7 cellular contexts compared by ENCODE assay signal in the genomic region with DNA sequence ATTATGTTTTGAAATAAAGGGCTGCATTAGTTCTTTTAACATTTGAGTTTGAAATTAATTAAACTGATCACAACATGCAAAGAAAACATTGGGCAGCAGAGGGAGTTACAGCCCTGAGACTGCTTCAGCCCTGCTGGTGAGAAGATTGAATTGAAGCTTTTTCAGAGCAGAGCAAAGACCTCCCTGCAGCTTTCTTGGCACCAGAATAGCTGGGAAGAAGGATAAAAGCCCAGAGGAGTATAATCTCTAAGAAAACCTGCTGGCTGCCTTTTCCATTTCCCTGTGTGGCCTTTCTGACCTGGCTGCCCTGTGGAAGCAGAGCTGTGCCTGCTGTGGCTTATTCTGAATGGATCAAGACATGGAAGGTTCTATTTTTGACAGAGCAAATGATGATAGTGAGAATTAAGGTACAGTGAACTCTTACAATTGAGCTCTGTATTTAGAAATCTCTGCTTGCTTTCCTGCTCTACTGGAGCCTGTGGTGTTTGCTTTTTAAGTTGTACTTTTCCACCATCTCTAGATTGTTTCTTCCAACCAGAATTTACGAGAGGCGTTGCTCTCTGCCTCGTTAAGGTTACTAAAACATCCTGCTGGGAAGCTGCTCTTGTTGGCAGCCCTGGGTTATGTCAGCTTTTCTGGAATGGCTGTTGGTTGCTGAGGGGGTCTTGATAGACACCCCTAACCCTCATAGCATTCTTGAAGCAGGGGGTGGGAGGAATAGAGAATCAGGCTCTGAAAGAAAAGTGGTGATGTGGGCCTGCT. TPM values are rescaled to one million over a fixed set of nuclear protein-coding genes. Genes with fewer than 3 reads are reported as not detected.
DNase-seq lines count a peak whose midpoint lies in the region; ATAC-seq, FAIRE-seq and TF ChIP-seq lines count a peak whose summit lies in the region.

No MANE protein-coding gene starts in this region.

- no peak overlapping the region for H3K9ac ChIP-seq in DND-41 (ENCODE audit: low read depth, low read length)
- peak overlapping the region in 1 of 2 donors; percentile 20 for H3K9ac ChIP-seq in kidney (ENCODE audit: low read length in 2 of 2)
- peak overlapping the region; percentile 14 to 55 for H3K9ac ChIP-seq in stomach smooth muscle (ENCODE audit: low read length in 2 of 2)

- H3K36me3 ChIP-seq in DND-41 (ENCODE audit: insufficient read depth, low read length) = peaks cover 65% of the 10 kb centered on the region
- H3K36me3 ChIP-seq in kidney (ENCODE audit: control insufficient read depth in 1 of 2, insufficient read depth in 2 of 2, low read length in 2 of 2) = peaks cover 11 to 16% of the 10 kb centered on the region in 2 donors
- peaks cover 29 to 32% of the 10 kb centered on the region in 2 donors for H3K36me3 ChIP-seq in stomach smooth muscle (ENCODE audit: control insufficient read depth in 2 of 2, insufficient read depth in 2 of 2, low read length in 2 of 2)

- intact Hi-C loops in kidney (cut with DNase I) = loop anchor here (5.0 kb wide), 1 partner anchor 261 kb away; no protein-coding TSS in a partner anchor

- H3K4me3 ChIP-seq in DND-41 (ENCODE audit: low read depth in 1 of 2, low read length in 2 of 2) (no peak overlapping the region), kidney (ENCODE audit: low read length in 2 of 2) (no peak overlapping the region), stomach smooth muscle (ENCODE audit: low read length in 2 of 2) (no peak overlapping the region)

- peak; percentile 76 for FAIRE-seq in kidney (lab: Jason Lieb, UNC)

- peak; percentile 62 for TF ChIP-seq CTCF in DND-41 (IDR thresholded peaks at IDR 0.05; ENCODE audit: borderline replicate concordance, extremely low read depth, low read length, poor library complexity, severe bottlenecking)
- TF ChIP-seq CTCF in kidney (IDR thresholded peaks at IDR 0.05; ENCODE audit: borderline replicate concordance, extremely low read depth, insufficient read depth) = peak; percentile 95

- no peak overlapping the region for H3K4me2 ChIP-seq in DND-41 (ENCODE audit: insufficient read depth, low read length)

- H3K27ac ChIP-seq in DND-41 (ENCODE audit: low read length) (no peak overlapping the region), kidney (ENCODE audit: low read depth in 2 of 2, low read length in 2 of 2) (peak overlapping the region in 1 of 2 donors; percentile 13), stomach smooth muscle (ENCODE audit: low read length) (no peak overlapping the region)

- H3K9me3 ChIP-seq in DND-41 (ENCODE audit: insufficient read depth, low read length, severe bottlenecking) (no peaks in the 10 kb centered on the region), kidney (ENCODE audit: control insufficient read depth in 1 of 2, low read length in 2 of 2) (no peaks in the 10 kb centered on the region), stomach smooth muscle (ENCODE audit: control insufficient read depth in 2 of 2, low read length in 2 of 2) (no peaks in the 10 kb centered on the region)

- no peak for DNase-seq in DND-41
- peak; percentile 68 for DNase-seq in HuH-7.5 (ENCODE audit: low spot score)
- DNase-seq in OCI-M1 (lab: John Stamatoyannopoulos, UW) = peak; percentile 79
- peak; percentile 82 for DNase-seq in cerebellar cortex (ENCODE audit: low spot score)
- no peak for DNase-seq in kidney

- ATAC-seq in DND-41 (ENCODE audit: insufficient read depth, low read depth) (peak; percentile 78), GM18511 (IDR thresholded peaks at IDR 0.05; ENCODE audit: unreplicated experiment) (no peak)

- no peaks in the 10 kb centered on the region; the same call in 1 of the 2 replicates for H3K79me2 ChIP-seq in DND-41 (ENCODE audit: insufficient read depth, low read length)

- no peak overlapping the region for H2AFZ ChIP-seq in DND-41 (ENCODE audit: low read depth, low read length)

- peaks cover 10% of the 10 kb centered on the region; the same call in 1 of the 2 replicates for H4K20me1 ChIP-seq in DND-41 (ENCODE audit: insufficient read depth, low read length)

- no peaks in the 10 kb centered on the region for H3K4me1 ChIP-seq in DND-41 (ENCODE audit: insufficient read depth, low read length)
- H3K4me1 ChIP-seq in kidney (ENCODE audit: control insufficient read depth in 1 of 2, insufficient read depth in 1 of 2, low read depth in 1 of 2, low read length in 2 of 2) = peaks cover 6 to 9% of the 10 kb centered on the region in 2 donors
- no peaks in the 10 kb centered on the region for H3K4me1 ChIP-seq in stomach smooth muscle (ENCODE audit: control insufficient read depth, insufficient read depth, low read length)

- no peaks in the 10 kb centered on the region for H3K27me3 ChIP-seq in DND-41 (ENCODE audit: insufficient read depth, low read length, poor library complexity)
- H3K27me3 ChIP-seq in stomach smooth muscle (ENCODE audit: control insufficient read depth in 1 of 2, insufficient read depth in 2 of 2, low read length in 2 of 2) = no peaks in the 10 kb centered on the region

RNA-seq across cellular contexts. Expression of a gene that starts 9.9 kb away (rescaled TPM):
- 92.7 TPM for total RNA-seq in kidney
- polyA plus RNA-seq in kidney (ENCODE audit: insufficient read depth, low read depth, low replicate concordance) = 169 TPM

Comparison
In these comparisons a context has a peak if more than half of its experiments do, and no peak if none do; other contexts are left out.
1. DNase-seq: peak in HuH-7.5 (single experiment), OCI-M1 (single experiment) and cerebellar cortex (single experiment); none in DND-41 (single experiment) and kidney (single experiment).